8 cellular contexts compared by ENCODE assay signal in genomic region chr12:111404362-111405148, GRCh38. TPM values are rescaled to one million over a fixed set of nuclear protein-coding genes. Genes with fewer than 3 reads are reported as not detected.
A peak's percentile ranks its signal among the peaks of the same experiment; 100 is the strongest.
DNase-seq lines count a peak whose midpoint lies in the region; ATAC-seq and TF ChIP-seq lines count a peak whose summit lies in the region.

No MANE protein-coding gene starts in this region.

- H3K36me3 Mint-ChIP-seq in activated B cell treated with CpG ODN at 0.5 μM for 24 hours (ENCODE audit: low read depth) (peaks cover 4% of the 10 kb centered on the region), natural killer cell (no peaks in the 10 kb centered on the region)

- ATAC-seq in HG03108 (IDR thresholded peaks at IDR 0.05; ENCODE audit: unreplicated experiment) (peak; percentile 2), activated B cell treated with CpG ODN at 0.5 μM for 24 hours (ENCODE audit: low read depth) (no peak), natural killer cell (no peak), HG03378 (IDR thresholded peaks at IDR 0.05; ENCODE audit: unreplicated experiment) (no peak)

- H3K4me1 ChIP-seq in subcutaneous abdominal adipose tissue (ENCODE audit: control insufficient read depth in 5 of 5, insufficient read depth in 5 of 5, low read length in 5 of 5) = peaks cover 14 to 71% (median 62%) of the 10 kb centered on the region in 5 donors

- H3K9ac ChIP-seq in subcutaneous abdominal adipose tissue (ENCODE audit: low read length in 5 of 5) = peak overlapping the region in 3 of 5 donors; percentile 52 to 53 (median 53)

- CTCF ChIA-PET in GM10248 (lab: Yijun Ruan, JAX) = interaction anchor here (1.0 to 25.8 kb wide), 5 partner anchors 8 to 74 kb away, joined by 3 to 1216 read pairs (median 12); no protein-coding TSS in a partner anchor
- CTCF ChIA-PET in activated B cell treated with CpG ODN at 0.5 μM for 24 hours (lab: Charles Lee) = interaction anchor here (1.0 to 14.5 kb wide), 10 partner anchors 8 to 125 kb away, joined by 3 to 522 read pairs (median 6); no protein-coding TSS in a partner anchor

- H3K36me3 ChIP-seq in subcutaneous abdominal adipose tissue (ENCODE audit: control insufficient read depth in 5 of 5, insufficient read depth in 5 of 5, low read length in 5 of 5) = no peaks in the 10 kb centered on the region

- H3K4me1 Mint-ChIP-seq in activated B cell treated with CpG ODN at 0.5 μM for 24 hours (peaks cover 65% of the 10 kb centered on the region), natural killer cell (peaks cover 45 to 68% of the 10 kb centered on the region in 2 donors)

- POLR2A ChIA-PET in GM10248 (lab: Yijun Ruan, JAX) (interaction anchor here (1.3 to 2.1 kb wide), 3 partner anchors 8 to 40 kb away, joined by 4 to 7 read pairs (median 7); no protein-coding TSS in a partner anchor), activated B cell treated with CpG ODN at 0.5 μM for 24 hours (lab: Charles Lee) (interaction anchor here (0.5 to 11.0 kb wide), 12 partner anchors 8 to 725 kb away, joined by 3 to 136 read pairs (median 6); partner anchors contain the start of genes ACAD10, ATXN2 and BRAP)

- intact Hi-C loops in activated B cell treated with CpG ODN at 0.5 μM for 24 hours (cut with micrococcal nuclease) (loop anchor here (1.0 to 10.0 kb wide), 5 partner anchors 26 to 1410 kb away; partner anchors contain the start of genes ANKRD13A, ATXN2, GIT2 and PHETA1), natural killer cell (cut with micrococcal nuclease) (loop anchor here (1.0 kb wide), 1 partner anchor 30 kb away; no protein-coding TSS in a partner anchor)

- H3K27me3 Mint-ChIP-seq in activated B cell treated with CpG ODN at 0.5 μM for 24 hours (no peaks in the 10 kb centered on the region), natural killer cell (ENCODE audit: low read depth in 2 of 2) (peaks cover 6 to 8% of the 10 kb centered on the region in 2 donors)

- H3K27ac ChIP-seq in subcutaneous abdominal adipose tissue (ENCODE audit: low read depth, low read length) = peak overlapping the region; percentile 91

- no peaks in the 10 kb centered on the region for H3K9me3 Mint-ChIP-seq in activated B cell treated with CpG ODN at 0.5 μM for 24 hours
- H3K9me3 Mint-ChIP-seq in natural killer cell = no peaks in the 10 kb centered on the region

- H3K27me3 ChIP-seq in subcutaneous abdominal adipose tissue (ENCODE audit: control insufficient read depth in 5 of 5, insufficient read depth in 4 of 5, low read length in 5 of 5) = no peaks in the 10 kb centered on the region

- peak overlapping the region; percentile 25 to 96 (median 64) for H3K4me3 ChIP-seq in subcutaneous abdominal adipose tissue (ENCODE audit: low read depth in 1 of 5, low read length in 5 of 5)

- H3K9me3 ChIP-seq in subcutaneous abdominal adipose tissue (ENCODE audit: control insufficient read depth in 5 of 5, low read length in 5 of 5) = no peaks in the 10 kb centered on the region

- H3K27ac Mint-ChIP-seq in activated B cell treated with CpG ODN at 0.5 μM for 24 hours (peak overlapping the region; percentile 97), natural killer cell (peak overlapping the region; percentile 91 to 96)

- no peak for TF ChIP-seq CTCF in GM10248 (IDR thresholded peaks at IDR 0.05; ENCODE audit: control extremely low read depth, extremely low read depth, low read depth, missing control alignments)
- TF ChIP-seq CTCF in activated B cell treated with CpG ODN at 0.5 μM for 24 hours (IDR thresholded peaks at IDR 0.05) = no peak
- TF ChIP-seq CTCF in natural killer cell (IDR thresholded peaks at IDR 0.05) = no peak

- DNase-seq in GM10248 (ENCODE audit: extremely low spot score) (peak; percentile 59), activated B cell treated with CpG ODN at 0.5 μM for 24 hours (peak; percentile 36), dermis blood vessel endothelial cell (peak; percentile 79), natural killer cell (peak; percentile 27), NK-92 (lab: John Stamatoyannopoulos, UW; ENCODE audit: unreplicated experiment) (no peak)

- H3K4me3 Mint-ChIP-seq in activated B cell treated with CpG ODN at 0.5 μM for 24 hours = peak overlapping the region; percentile 91
- peak overlapping the region; percentile 95 for H3K4me3 Mint-ChIP-seq in natural killer cell

RNA-seq across cellular contexts. Expression of gene SH2B3, which starts 1.2 kb away (rescaled TPM):
- total RNA-seq in activated B cell treated with CpG ODN at 0.5 μM for 24 hours = 46.7 and 50.7 TPM in 2 replicates
- 93.6 and 111 TPM in 2 replicates for total RNA-seq in dermis blood vessel endothelial cell
- 10 to 100 TPM; 68.1 to 81.3 (median 68.4) TPM for total RNA-seq in natural killer cell

RNA-seq across cellular contexts. Expression of gene PHETA1, which starts 35.7 kb away (rescaled TPM):
- total RNA-seq in activated B cell treated with CpG ODN at 0.5 μM for 24 hours (1.6 and 2.0 TPM in 2 replicates), dermis blood vessel endothelial cell (8.5 and 9.7 TPM in 2 replicates), natural killer cell (1 to 10 TPM; 3.4 to 3.8 (median 3.5) TPM)
